ENCODE assay signal across 2 cellular contexts in the genomic region with DNA sequence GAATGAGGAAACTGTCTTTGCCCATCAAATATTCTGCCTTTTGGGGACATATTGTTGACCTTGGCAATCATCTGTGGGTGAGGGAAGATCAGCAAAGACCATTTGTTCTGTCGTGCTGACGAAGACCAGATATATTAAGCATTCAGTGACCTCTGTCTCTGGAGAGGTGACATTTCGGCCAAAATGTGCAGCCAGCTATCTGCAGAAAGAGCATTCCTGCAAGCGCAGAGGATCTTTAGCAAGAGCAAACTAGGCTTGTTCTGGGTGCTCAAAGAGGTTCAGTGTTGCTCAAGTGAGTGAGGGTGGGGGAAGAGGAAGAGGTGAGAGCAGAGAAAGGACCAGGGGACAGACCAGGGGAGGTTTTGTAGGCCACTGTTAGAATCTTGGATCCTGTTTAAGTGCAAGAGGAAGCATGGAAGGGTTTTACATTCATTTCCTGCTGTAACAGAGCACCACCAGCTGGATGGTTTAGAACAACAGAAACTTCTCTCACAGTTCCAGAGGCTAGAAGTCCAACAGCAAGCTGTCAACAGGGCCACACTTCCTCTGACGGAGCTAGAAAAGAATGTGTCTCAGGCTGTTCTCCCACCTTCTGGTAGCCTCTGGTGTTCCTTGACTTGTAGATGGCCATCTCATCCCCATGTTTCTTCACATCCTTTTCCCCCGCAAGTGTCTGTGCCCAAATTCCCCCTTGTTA.
TF ChIP-seq lines count a peak whose summit lies in the region.

No MANE protein-coding gene starts in this region.

TF ChIP-seq in H1, 55 proteins besides CTCF, POLR2A, EP300 and RAD21:
- TF ChIP-seq ATF3 (IDR thresholded peaks at IDR 0.05; ENCODE audit: insufficient read depth, low read depth, low read length) (no peak), KDM1A (IDR thresholded peaks at IDR 0.05; ENCODE audit: borderline replicate concordance, low read length) (no peak), FOSL1 (IDR thresholded peaks at IDR 0.05; ENCODE audit: insufficient read depth, low read depth, low read length) (no peak), KDM5A (IDR thresholded peaks at IDR 0.05; ENCODE audit: low read length) (no peak), BCL11A (IDR thresholded peaks at IDR 0.05; ENCODE audit: low read depth in 2 of 2, low read length in 2 of 2) (no peak), CHD7 (IDR thresholded peaks at IDR 0.05; ENCODE audit: insufficient replicate concordance, low read length) (no peak), MAFK (IDR thresholded peaks at IDR 0.05; ENCODE audit: low read depth, low read length) (no peak), SIX5 (IDR thresholded peaks at IDR 0.05; ENCODE audit: low read depth, low read length) (no peak), SUZ12 (IDR thresholded peaks at IDR 0.05; ENCODE audit: low read length) (no peak), RFX5 (IDR thresholded peaks at IDR 0.05; ENCODE audit: borderline replicate concordance, low read depth, low read length) (no peak)
- TF ChIP-seq, protein P1, sequence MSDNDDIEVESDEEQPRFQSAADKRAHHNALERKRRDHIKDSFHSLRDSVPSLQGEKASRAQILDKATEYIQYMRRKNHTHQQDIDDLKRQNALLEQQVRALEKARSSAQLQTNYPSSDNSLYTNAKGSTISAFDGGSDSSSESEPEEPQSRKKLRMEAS (IDR thresholded peaks at IDR 0.05): no peak

TF ChIP-seq in HepG2, 621 proteins besides CTCF, POLR2A, EP300 and RAD21:
- TF ChIP-seq STAG1 (CRISPR knock-in tag; IDR thresholded peaks at IDR 0.05) (0 out of 2 replicates have a peak, but pooled peaks have one; percentile 10), ZFP1 (CRISPR knock-in tag; IDR thresholded peaks at IDR 0.05) (no peak)
